ENCODE assay signal across 9 cellular contexts in the genomic region with DNA sequence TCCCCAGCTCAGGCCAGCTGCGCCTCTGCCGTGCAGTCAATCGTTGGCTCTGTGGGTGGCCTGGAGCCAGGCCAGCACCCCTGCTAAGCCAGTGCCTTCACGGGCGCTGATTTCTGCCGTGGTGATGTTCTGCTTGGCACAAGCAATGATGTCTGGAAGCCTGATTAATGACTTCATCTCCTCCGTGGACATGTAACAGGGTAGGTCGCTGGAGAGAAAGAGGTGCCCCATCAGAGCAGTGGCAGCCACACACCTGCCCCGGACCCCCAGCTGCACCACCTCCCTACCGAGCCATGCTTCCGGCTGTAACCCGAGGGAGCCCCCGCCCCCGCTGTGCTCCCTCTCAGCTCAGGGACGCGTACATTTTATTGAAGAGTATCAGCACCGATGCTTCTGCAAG. TPM values are rescaled to one million over a fixed set of nuclear protein-coding genes. Genes with fewer than 3 reads are reported as not detected.
DNase-seq lines count a peak whose midpoint lies in the region; ATAC-seq and TF ChIP-seq lines count a peak whose summit lies in the region.
"Had no signal": no experiment of that assay in that cellular context is flagged by ENCODE, and none has a peak within 500 bp of the region (broad histone marks: within the 10 kb centered on the region; RNA-seq: fewer than 3 reads in every experiment).

No MANE protein-coding gene starts in this region.

- H3K27me3 ChIP-seq in thyroid gland = no peaks in the 10 kb centered on the region

- intact Hi-C loops in Right ventricle myocardium superior (cut with DNase I) = no loop called here
- intact Hi-C loops in Right ventricle myocardium inferior (cut with DNase I) = loop anchor here (5.0 kb wide), 1 partner anchor 44 kb away; a partner anchor contains a TSS
- intact Hi-C loops in thyroid gland (cut with DNase I) = no loop called here

- no peak overlapping the region for H3K27ac ChIP-seq in thyroid gland

- peak; percentile 45 for DNase-seq in Right ventricle myocardium superior
- no peak for DNase-seq in Right ventricle myocardium inferior (ENCODE audit: missing footprints)
- DNase-seq in NCI-H446 treated with DMSO at 0.1 percent for 48 hours (lab: John Stamatoyannopoulos, UW) = peak; percentile 57
- peak; percentile 52 for DNase-seq in fibroblast of gingiva (ENCODE audit: low read depth)
- peak; percentile 85 to 88 for DNase-seq in thyroid gland
- no peak for DNase-seq in globus pallidus (ENCODE audit: low spot score)

- TF ChIP-seq CTCF in thyroid gland (IDR thresholded peaks at IDR 0.05) = no peak

- ATAC-seq in Right ventricle myocardium superior (ENCODE audit: poor library complexity) = no peak
- ATAC-seq in Right ventricle myocardium inferior = no peak
- ATAC-seq in HG03432 (IDR thresholded peaks at IDR 0.05; ENCODE audit: unreplicated experiment) = no peak
- ATAC-seq in GM19023 (IDR thresholded peaks at IDR 0.05; ENCODE audit: unreplicated experiment) = no peak
- ATAC-seq: sciatic nerve had no signal

- H3K4me1 ChIP-seq in thyroid gland = peaks cover 19 to 26% of the 10 kb centered on the region in 2 donors

- H3K4me3 ChIP-seq in thyroid gland (replicated peaks in 1 of 3) = no peak overlapping the region

- TF ChIP-seq POLR2A in thyroid gland (IDR thresholded peaks at IDR 0.05) = no peak

- 60 to 73% methylated on average over 14 to 16 of the region's 17 CpGs for WGBS in thyroid gland, 2 donors

- no peaks in the 10 kb centered on the region for H3K9me3 ChIP-seq in thyroid gland

- H3K36me3 ChIP-seq in thyroid gland = peaks cover 7 to 8% of the 10 kb centered on the region in 2 donors

RNA-seq across cellular contexts. Expression of a gene that starts 1.9 kb away (rescaled TPM):
- total RNA-seq in Right ventricle myocardium superior = 11.9 TPM
- 11.9 TPM for total RNA-seq in Right ventricle myocardium inferior
- 10 to 100 TPM; 29.7 to 46.5 (median 37.2) TPM for total RNA-seq in thyroid gland

RNA-seq across cellular contexts. Expression of a gene that starts 2.1 kb away (rescaled TPM):
- total RNA-seq in Right ventricle myocardium superior = 34.5 TPM
- total RNA-seq in Right ventricle myocardium inferior = 36.6 TPM
- 10 to 100 TPM; 62.9 to 98.3 (median 67.3) TPM for total RNA-seq in thyroid gland

RNA-seq across cellular contexts. Expression of a gene that starts 15.1 kb away (rescaled TPM):
- total RNA-seq in Right ventricle myocardium superior (4.8 TPM), Right ventricle myocardium inferior (6.1 TPM), thyroid gland (10 to 100 TPM in 1 of 4 donors, 1 to 10 TPM in 3; 4.4 to 11.4 (median 8.8) TPM)

RNA-seq across cellular contexts. Expression of a gene that starts 15.3 kb away (rescaled TPM):
- total RNA-seq in Right ventricle myocardium superior = 16.1 TPM
- 18.6 TPM for total RNA-seq in Right ventricle myocardium inferior
- total RNA-seq in thyroid gland = 10 to 100 TPM; 20.5 to 46.3 (median 34.2) TPM

RNA-seq across cellular contexts. Expression of a gene that starts 21.5 kb away (rescaled TPM):
- 173 TPM for total RNA-seq in Right ventricle myocardium superior
- 177 TPM for total RNA-seq in Right ventricle myocardium inferior
- total RNA-seq in thyroid gland = 10 to 100 TPM; 30.7 to 89.3 (median 46.4) TPM

Comparison
In these comparisons a context has a peak if more than half of its experiments do, and no peak if none do; other contexts are left out.
1. DNase-seq: peak in Right ventricle myocardium superior (single experiment), NCI-H446 treated with DMSO at 0.1 percent for 48 hours (single experiment), fibroblast of gingiva (single experiment) and thyroid gland (2 of 2); none in Right ventricle myocardium inferior (single experiment) and globus pallidus (single experiment).